ENCODE assay signal across 8 cellular contexts in genomic region chr4:132227349-132228165, GRCh38.
A peak's percentile ranks its signal among the peaks of the same experiment; 100 is the strongest.
DNase-seq lines count a peak whose midpoint lies in the region; ATAC-seq, FAIRE-seq and TF ChIP-seq lines count a peak whose summit lies in the region.

No MANE protein-coding gene starts in this region.

- ATAC-seq in HG03175 (IDR thresholded peaks at IDR 0.05; ENCODE audit: unreplicated experiment) (peak; percentile 51), HepG2 (peak; percentile 99), HG02852 (IDR thresholded peaks at IDR 0.05; ENCODE audit: unreplicated experiment) (no peak)

- TF ChIP-seq RAD21 in HepG2 (CRISPR knock-in tag; IDR thresholded peaks at IDR 0.05) = peak; percentile 75

- H3K4me1 ChIP-seq in HepG2 (ENCODE audit: insufficient read depth, low read length) = peaks cover 8% of the 10 kb centered on the region; the same call in 1 of the 2 replicates

- FAIRE-seq in HepG2 (lab: Jason Lieb, UNC) (peak; percentile 51), GM19239 (lab: Jason Lieb, UNC) (no peak)

- H3K36me3 ChIP-seq in HepG2 (replicated peaks in 1 of 2; ENCODE audit: control insufficient read depth in 1 of 2, insufficient read depth in 2 of 2, low read length in 2 of 2) = no peaks in the 10 kb centered on the region

- in situ Hi-C loops in HepG2 (cut with HindIII; ENCODE audit: extremely low pct_ligation_motif_present, low pct_unique_long_range_greater_than_20kb) = no loop called here

- no peak for TF ChIP-seq POLR2A in HepG2 (IDR thresholded peaks at IDR 0.05; ENCODE audit: insufficient read depth in 1 of 2, low read depth in 2 of 2, low read length in 2 of 2)

- no peak overlapping the region for H3K4me3 Mint-ChIP-seq in activated CD4-positive, alpha-beta memory T cell treated with anti-CD3 and anti-CD28 coated beads for 36 hours

- H3K4me1 Mint-ChIP-seq in activated CD4-positive, alpha-beta memory T cell treated with anti-CD3 and anti-CD28 coated beads for 36 hours (ENCODE audit: low read depth) = no peaks in the 10 kb centered on the region

- H3K36me3 Mint-ChIP-seq in activated CD4-positive, alpha-beta memory T cell treated with anti-CD3 and anti-CD28 coated beads for 36 hours = no peaks in the 10 kb centered on the region

- no TSS peak for BruUV-seq in HepG2 (replicated peaks; lab: Mats Ljungman, UMichigan)

- peaks cover 28% of the 10 kb centered on the region for H3K9me3 Mint-ChIP-seq in activated CD4-positive, alpha-beta memory T cell treated with anti-CD3 and anti-CD28 coated beads for 36 hours

- TF ChIP-seq EP300 in HepG2 (IDR thresholded peaks at IDR 0.05; ENCODE audit: low read depth in 2 of 2, low read length in 2 of 2) (no peak), HepG2 (CRISPR knock-in tag; IDR thresholded peaks at IDR 0.05; ENCODE audit: borderline replicate concordance) (no peak)

- H3K27me3 ChIP-seq in HepG2 (ENCODE audit: control insufficient read depth in 1 of 2, insufficient read depth in 2 of 2, low read length in 2 of 2) = no peaks in the 10 kb centered on the region

- peak overlapping the region; percentile 65 for H2AFZ ChIP-seq in HepG2 (ENCODE audit: low read length)

- H3K4me3 ChIP-seq in WI38 (ENCODE audit: low read depth, low read length) = peak overlapping the region; percentile 21; the same call in 1 of the 2 replicates
- peak overlapping the region; percentile 34 to 70 (median 41); a peak in 5 of 6 replicates for H3K4me3 ChIP-seq in HepG2 (replicated peaks in 1 of 3; ENCODE audit: insufficient read depth in 1 of 3, low read depth in 2 of 3, low read length in 3 of 3)

- H3K9ac ChIP-seq in HepG2 (ENCODE audit: insufficient read depth, low read depth, low read length) = no peak overlapping the region

- H3K27ac ChIP-seq in HepG2 (ENCODE audit: extremely low read length, insufficient read depth, low read length) = no peak overlapping the region

- CTCF ChIA-PET in HepG2 (lab: Yijun Ruan, JAX; ENCODE audit: low intra/inter-chr PET ratio, low total read pairs) = interaction anchor here (1.5 to 2.2 kb wide), 2 partner anchors 1136 to 1868 kb away, joined by 4 to 9 read pairs; no protein-coding TSS in a partner anchor
- CTCF ChIA-PET in activated CD4-positive, alpha-beta memory T cell treated with anti-CD3 and anti-CD28 coated beads for 36 hours (lab: Charles Lee) = no interaction called here

- peak overlapping the region; percentile 96 for H3K4me2 ChIP-seq in HepG2 (ENCODE audit: low read depth, low read length)

- intact Hi-C loops in HepG2 (cut with micrococcal nuclease; ENCODE audit: unreplicated experiment) = loop anchor here (5.0 kb wide), 1 partner anchor 1480 kb away; no protein-coding TSS in a partner anchor
- intact Hi-C loops in activated CD4-positive, alpha-beta memory T cell treated with anti-CD3 and anti-CD28 coated beads for 36 hours (cut with micrococcal nuclease) = no loop called here

- H3K27me3 Mint-ChIP-seq in activated CD4-positive, alpha-beta memory T cell treated with anti-CD3 and anti-CD28 coated beads for 36 hours = no peaks in the 10 kb centered on the region

- POLR2A ChIA-PET in HepG2 (lab: Yijun Ruan, JAX) = no interaction called here
- POLR2A ChIA-PET in activated CD4-positive, alpha-beta memory T cell treated with anti-CD3 and anti-CD28 coated beads for 36 hours (lab: Charles Lee) = no interaction called here

- no peaks in the 10 kb centered on the region for H3K79me2 ChIP-seq in HepG2 (ENCODE audit: insufficient read depth, low read length)

- peaks cover 20% of the 10 kb centered on the region for H3K9me3 ChIP-seq in HepG2 (ENCODE audit: low read length)

- TF ChIP-seq CTCF in WI38 (IDR thresholded peaks at IDR 0.05; ENCODE audit: low read depth, low read length) (peak; percentile 55), HepG2 (CRISPR knock-in tag; IDR thresholded peaks at IDR 0.05) (peak; percentile 92)

- H3K27ac Mint-ChIP-seq in activated CD4-positive, alpha-beta memory T cell treated with anti-CD3 and anti-CD28 coated beads for 36 hours = no peak overlapping the region

- no peaks in the 10 kb centered on the region for H4K20me1 ChIP-seq in HepG2 (ENCODE audit: insufficient read depth, low read length)

- WGBS in HepG2 (ENCODE audit: low lambda C conversion rate) = 21% methylated on average over 11 of the region's 19 CpGs

- peak; percentile 65 for DNase-seq in DMS53 treated with DMSO at 0.1 percent for 48 hours (lab: John Stamatoyannopoulos, UW; ENCODE audit: unreplicated experiment)
- peak; percentile 60 for DNase-seq in HepG2 (ENCODE audit: low spot score)
- no peak for DNase-seq in activated CD4-positive, alpha-beta memory T cell treated with anti-CD3 and anti-CD28 coated beads for 36 hours
- no peak for DNase-seq in GM19239 (ENCODE audit: insufficient read length, low spot score)
- DNase-seq in globus pallidus (ENCODE audit: low spot score) = no peak

TF ChIP-seq in HepG2, 621 proteins besides CTCF, POLR2A, EP300 and RAD21 (continues in another document):
- TF ChIP-seq MED1 (CRISPR knock-in tag; IDR thresholded peaks at IDR 0.05) = no peak
- no peak for TF ChIP-seq HCFC1 (IDR thresholded peaks at IDR 0.05; ENCODE audit: low read depth, low read length)
- TF ChIP-seq ZNF256 (CRISPR knock-in tag; conservative IDR thresholded peaks at IDR 0.05) = no peak
- no peak for TF ChIP-seq SNAI1 (CRISPR knock-in tag; IDR thresholded peaks at IDR 0.05; ENCODE audit: borderline replicate concordance)
- TF ChIP-seq MIXL1 (CRISPR knock-in tag; IDR thresholded peaks at IDR 0.05) = no peak
- TF ChIP-seq FOXJ3 (CRISPR knock-in tag; IDR thresholded peaks at IDR 0.05; ENCODE audit: borderline replicate concordance) = no peak
- no peak for TF ChIP-seq ZNF710 (CRISPR knock-in tag; IDR thresholded peaks at IDR 0.05; ENCODE audit: borderline replicate concordance)
- no peak for TF ChIP-seq SYNCRIP (IDR thresholded peaks at IDR 0.05; ENCODE audit: insufficient read depth, low read depth, low read length)
- TF ChIP-seq ZNF674 (CRISPR knock-in tag; IDR thresholded peaks at IDR 0.05; ENCODE audit: low read depth) = no peak
- TF ChIP-seq, protein P1, sequence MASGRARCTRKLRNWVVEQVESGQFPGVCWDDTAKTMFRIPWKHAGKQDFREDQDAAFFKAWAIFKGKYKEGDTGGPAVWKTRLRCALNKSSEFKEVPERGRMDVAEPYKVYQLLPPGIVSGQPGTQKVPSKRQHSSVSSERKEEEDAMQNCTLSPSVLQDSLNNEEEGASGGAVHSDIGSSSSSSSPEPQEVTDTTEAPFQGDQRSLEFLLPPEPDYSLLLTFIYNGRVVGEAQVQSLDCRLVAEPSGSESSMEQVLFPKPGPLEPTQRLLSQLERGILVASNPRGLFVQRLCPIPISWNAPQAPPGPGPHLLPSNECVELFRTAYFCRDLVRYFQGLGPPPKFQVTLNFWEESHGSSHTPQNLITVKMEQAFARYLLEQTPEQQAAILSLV (CRISPR knock-in tag; IDR thresholded peaks at IDR 0.05; ENCODE audit: borderline replicate concordance) = no peak
- TF ChIP-seq TEAD3 (CRISPR knock-in tag; optimal IDR thresholded peaks at IDR 0.05; ENCODE audit: borderline replicate concordance) = no peak
- TF ChIP-seq ZMYM4 (CRISPR knock-in tag; IDR thresholded peaks at IDR 0.05) = peak; percentile 22; the same call in 1 of the 2 replicates
- TF ChIP-seq ZNF282 (IDR thresholded peaks at IDR 0.05; ENCODE audit: partially characterized antibody) = no peak
- no peak for TF ChIP-seq ETS1 (CRISPR knock-in tag; IDR thresholded peaks at IDR 0.05)
- no peak for TF ChIP-seq ZNF83 (CRISPR knock-in tag; IDR thresholded peaks at IDR 0.05; ENCODE audit: borderline replicate concordance)
- TF ChIP-seq E2F5 (CRISPR knock-in tag; conservative IDR thresholded peaks at IDR 0.05) = no peak
- no peak for TF ChIP-seq ZNF564 (CRISPR knock-in tag; IDR thresholded peaks at IDR 0.05)
- TF ChIP-seq ZNF558 (CRISPR knock-in tag; IDR thresholded peaks at IDR 0.05; ENCODE audit: borderline replicate concordance) = no peak
- TF ChIP-seq ZNF777 (CRISPR knock-in tag; IDR thresholded peaks at IDR 0.05) = no peak
- TF ChIP-seq THAP7 (CRISPR knock-in tag; IDR thresholded peaks at IDR 0.05) = no peak

Comparison
In these comparisons a context has a peak if more than half of its experiments do, and no peak if none do; other contexts are left out.
1. DNase-seq: peak in DMS53 treated with DMSO at 0.1 percent for 48 hours (single experiment) and HepG2 (single experiment); none in activated CD4-positive, alpha-beta memory T cell treated with anti-CD3 and anti-CD28 coated beads for 36 hours (single experiment), GM19239 (single experiment) and globus pallidus (single experiment).